In the genomic region with DNA sequence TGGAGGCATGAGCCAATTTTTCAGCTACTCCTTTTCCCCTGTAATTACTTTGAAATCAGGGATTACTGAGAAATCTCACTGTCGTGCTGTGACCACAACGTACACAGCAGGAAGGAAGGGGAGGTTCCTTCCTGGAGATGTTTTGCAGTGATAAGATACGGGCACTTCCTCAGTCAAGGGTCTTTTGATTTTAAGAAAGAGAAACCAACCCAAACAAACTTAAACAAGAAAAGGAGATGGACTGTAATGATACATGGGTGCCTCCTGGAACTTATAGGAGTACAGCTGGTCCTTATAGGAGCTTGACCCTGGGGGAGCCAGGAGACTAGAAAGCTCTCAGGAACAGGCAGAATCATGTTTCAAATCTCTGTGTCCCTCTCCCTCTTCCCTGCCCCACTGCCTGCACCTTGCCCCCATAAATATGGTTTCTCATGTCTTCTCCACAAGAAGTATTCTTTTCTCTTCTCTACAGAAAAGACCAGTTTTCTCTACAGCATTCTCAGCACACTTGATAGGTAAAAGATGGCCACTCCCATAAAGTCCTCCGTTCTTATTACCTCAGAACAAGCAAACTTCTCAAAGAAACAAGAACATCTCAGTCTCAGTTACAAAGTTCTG, we compare ENCODE assay signal across 1 cellular context.
TF ChIP-seq lines count a peak whose summit lies in the region.

No MANE protein-coding gene starts in this region.

TF ChIP-seq in K562, 482 proteins besides CTCF, POLR2A, EP300 and RAD21 (continued from another document):
- TF ChIP-seq, protein P1, sequence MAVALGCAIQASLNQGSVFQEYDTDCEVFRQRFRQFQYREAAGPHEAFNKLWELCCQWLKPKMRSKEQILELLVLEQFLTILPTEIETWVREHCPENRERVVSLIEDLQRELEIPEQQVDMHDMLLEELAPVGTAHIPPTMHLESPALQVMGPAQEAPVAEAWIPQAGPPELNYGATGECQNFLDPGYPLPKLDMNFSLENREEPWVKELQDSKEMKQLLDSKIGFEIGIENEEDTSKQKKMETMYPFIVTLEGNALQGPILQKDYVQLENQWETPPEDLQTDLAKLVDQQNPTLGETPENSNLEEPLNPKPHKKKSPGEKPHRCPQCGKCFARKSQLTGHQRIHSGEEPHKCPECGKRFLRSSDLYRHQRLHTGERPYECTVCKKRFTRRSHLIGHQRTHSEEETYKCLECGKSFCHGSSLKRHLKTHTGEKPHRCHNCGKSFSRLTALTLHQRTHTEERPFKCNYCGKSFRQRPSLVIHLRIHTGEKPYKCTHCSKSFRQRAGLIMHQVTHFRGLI (CRISPR knock-in tag; IDR thresholded peaks at IDR 0.05) = no peak
- TF ChIP-seq TAL1 (IDR thresholded peaks at IDR 0.05) (peak; percentile 68), HDAC2 (IDR thresholded peaks at IDR 0.05) (peak; percentile 89), HMGN3 (IDR thresholded peaks at IDR 0.05; ENCODE audit: borderline replicate concordance, extremely low read depth, insufficient read length, low read depth, low read length) (peak; percentile 52), TAF7 (tag; IDR thresholded peaks at IDR 0.05) (peak; percentile 39; the same call in 1 of the 2 replicates), HDAC1 (IDR thresholded peaks at IDR 0.05) (peak in 1 of 2 experiments; percentile 88; a peak in 2 of 4 replicates), ADNP (tag; IDR thresholded peaks at IDR 0.05) (0 out of 2 replicates have a peak, but pooled peaks have one; percentile 17), ZNF316 (IDR thresholded peaks at IDR 0.05) (no peak), ZNF584 (CRISPR knock-in tag; IDR thresholded peaks at IDR 0.05; ENCODE audit: low read depth) (peak; percentile 58), NBN (IDR thresholded peaks at IDR 0.05; ENCODE audit: low read depth) (no peak; the same call in 1 of the 2 replicates), MEF2D (tag; conservative IDR thresholded peaks at IDR 0.05; ENCODE audit: low read depth) (no peak), ZBTB7A (IDR thresholded peaks at IDR 0.05; ENCODE audit: borderline replicate concordance, control insufficient read depth, low read depth, low read length) (no peak), FOXK2 (conservative IDR thresholded peaks at IDR 0.05 in 1 of 2, IDR thresholded peaks at IDR 0.05 in 1 of 2; ENCODE audit: low read depth in 2 of 2) (0 out of 4 replicates have a peak, but pooled peaks have one; percentile 32 to 52), TSC22D4 (tag; IDR thresholded peaks at IDR 0.05) (no peak), TCF3 (CRISPR knock-in tag; IDR thresholded peaks at IDR 0.05) (peak; percentile 63), HOXB6 (CRISPR knock-in tag; IDR thresholded peaks at IDR 0.05; ENCODE audit: borderline replicate concordance) (no peak), CC2D1A (IDR thresholded peaks at IDR 0.05) (no peak), NCOA4 (IDR thresholded peaks at IDR 0.05; ENCODE audit: partially characterized antibody) (no peak), CREB1 (IDR thresholded peaks at IDR 0.05) (no peak), CREB1 (CRISPR knock-in tag; IDR thresholded peaks at IDR 0.05) (no peak), BHLHE40 (IDR thresholded peaks at IDR 0.05; ENCODE audit: low read length) (peak; percentile 27; the same call in 1 of the 2 replicates), NCOR1 (IDR thresholded peaks at IDR 0.05) (peak; percentile 67), ZNF232 (CRISPR knock-in tag; IDR thresholded peaks at IDR 0.05) (no peak), TEAD4 (IDR thresholded peaks at IDR 0.05; ENCODE audit: low read length) (peak; percentile 85), TEAD4 (CRISPR knock-in tag; IDR thresholded peaks at IDR 0.05; ENCODE audit: borderline replicate concordance) (no peak), FUS (optimal IDR thresholded peaks at IDR 0.05; ENCODE audit: low read depth, low read length) (no peak), GABPA (tag; conservative IDR thresholded peaks at IDR 0.05; ENCODE audit: low read depth) (peak; percentile 62), RBFOX2 (IDR thresholded peaks at IDR 0.05; ENCODE audit: low read depth, low read length) (peak; percentile 56), SMARCC2 (IDR thresholded peaks at IDR 0.05; ENCODE audit: low read depth) (peak; percentile 62), ZNF57 (CRISPR knock-in tag; IDR thresholded peaks at IDR 0.05) (no peak), ZNF79 (CRISPR knock-in tag; IDR thresholded peaks at IDR 0.05; ENCODE audit: low read depth) (peak; percentile 33; the same call in 1 of the 2 replicates), HMG20A (CRISPR knock-in tag; conservative IDR thresholded peaks at IDR 0.05) (no peak), ZNF175 (CRISPR knock-in tag; IDR thresholded peaks at IDR 0.05; ENCODE audit: low read depth) (peak; percentile 34; the same call in 1 of the 2 replicates), ETV1 (tag; conservative IDR thresholded peaks at IDR 0.05; ENCODE audit: low read depth) (peak; percentile 99), DMBX1 (CRISPR knock-in tag; IDR thresholded peaks at IDR 0.05; ENCODE audit: borderline replicate concordance) (no peak), NR4A1 (CRISPR knock-in tag; IDR thresholded peaks at IDR 0.05) (no peak), NR4A1 (tag; IDR thresholded peaks at IDR 0.05) (peak; percentile 15; the same call in 1 of the 2 replicates), MTA3 (IDR thresholded peaks at IDR 0.05; ENCODE audit: borderline replicate concordance) (peak; percentile 20; the same call in 1 of the 2 replicates)
- TF ChIP-seq, protein P2, sequence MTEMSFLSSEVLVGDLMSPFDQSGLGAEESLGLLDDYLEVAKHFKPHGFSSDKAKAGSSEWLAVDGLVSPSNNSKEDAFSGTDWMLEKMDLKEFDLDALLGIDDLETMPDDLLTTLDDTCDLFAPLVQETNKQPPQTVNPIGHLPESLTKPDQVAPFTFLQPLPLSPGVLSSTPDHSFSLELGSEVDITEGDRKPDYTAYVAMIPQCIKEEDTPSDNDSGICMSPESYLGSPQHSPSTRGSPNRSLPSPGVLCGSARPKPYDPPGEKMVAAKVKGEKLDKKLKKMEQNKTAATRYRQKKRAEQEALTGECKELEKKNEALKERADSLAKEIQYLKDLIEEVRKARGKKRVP (CRISPR knock-in tag; IDR thresholded peaks at IDR 0.05) = no peak
- TF ChIP-seq, protein P3, sequence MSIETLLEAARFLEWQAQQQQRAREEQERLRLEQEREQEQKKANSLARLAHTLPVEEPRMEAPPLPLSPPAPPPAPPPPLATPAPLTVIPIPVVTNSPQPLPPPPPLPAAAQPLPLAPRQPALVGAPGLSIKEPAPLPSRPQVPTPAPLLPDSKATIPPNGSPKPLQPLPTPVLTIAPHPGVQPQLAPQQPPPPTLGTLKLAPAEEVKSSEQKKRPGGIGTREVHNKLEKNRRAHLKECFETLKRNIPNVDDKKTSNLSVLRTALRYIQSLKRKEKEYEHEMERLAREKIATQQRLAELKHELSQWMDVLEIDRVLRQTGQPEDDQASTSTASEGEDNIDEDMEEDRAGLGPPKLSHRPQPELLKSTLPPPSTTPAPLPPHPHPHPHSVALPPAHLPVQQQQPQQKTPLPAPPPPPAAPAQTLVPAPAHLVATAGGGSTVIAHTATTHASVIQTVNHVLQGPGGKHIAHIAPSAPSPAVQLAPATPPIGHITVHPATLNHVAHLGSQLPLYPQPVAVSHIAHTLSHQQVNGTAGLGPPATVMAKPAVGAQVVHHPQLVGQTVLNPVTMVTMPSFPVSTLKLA (conservative IDR thresholded peaks at IDR 0.05) = peak in 1 of 2 experiments; percentile 19; a peak in 1 of 4 replicates
- TF ChIP-seq, protein P4, sequence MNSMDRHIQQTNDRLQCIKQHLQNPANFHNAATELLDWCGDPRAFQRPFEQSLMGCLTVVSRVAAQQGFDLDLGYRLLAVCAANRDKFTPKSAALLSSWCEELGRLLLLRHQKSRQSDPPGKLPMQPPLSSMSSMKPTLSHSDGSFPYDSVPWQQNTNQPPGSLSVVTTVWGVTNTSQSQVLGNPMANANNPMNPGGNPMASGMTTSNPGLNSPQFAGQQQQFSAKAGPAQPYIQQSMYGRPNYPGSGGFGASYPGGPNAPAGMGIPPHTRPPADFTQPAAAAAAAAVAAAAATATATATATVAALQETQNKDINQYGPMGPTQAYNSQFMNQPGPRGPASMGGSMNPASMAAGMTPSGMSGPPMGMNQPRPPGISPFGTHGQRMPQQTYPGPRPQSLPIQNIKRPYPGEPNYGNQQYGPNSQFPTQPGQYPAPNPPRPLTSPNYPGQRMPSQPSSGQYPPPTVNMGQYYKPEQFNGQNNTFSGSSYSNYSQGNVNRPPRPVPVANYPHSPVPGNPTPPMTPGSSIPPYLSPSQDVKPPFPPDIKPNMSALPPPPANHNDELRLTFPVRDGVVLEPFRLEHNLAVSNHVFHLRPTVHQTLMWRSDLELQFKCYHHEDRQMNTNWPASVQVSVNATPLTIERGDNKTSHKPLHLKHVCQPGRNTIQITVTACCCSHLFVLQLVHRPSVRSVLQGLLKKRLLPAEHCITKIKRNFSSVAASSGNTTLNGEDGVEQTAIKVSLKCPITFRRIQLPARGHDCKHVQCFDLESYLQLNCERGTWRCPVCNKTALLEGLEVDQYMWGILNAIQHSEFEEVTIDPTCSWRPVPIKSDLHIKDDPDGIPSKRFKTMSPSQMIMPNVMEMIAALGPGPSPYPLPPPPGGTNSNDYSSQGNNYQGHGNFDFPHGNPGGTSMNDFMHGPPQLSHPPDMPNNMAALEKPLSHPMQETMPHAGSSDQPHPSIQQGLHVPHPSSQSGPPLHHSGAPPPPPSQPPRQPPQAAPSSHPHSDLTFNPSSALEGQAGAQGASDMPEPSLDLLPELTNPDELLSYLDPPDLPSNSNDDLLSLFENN (IDR thresholded peaks at IDR 0.05; ENCODE audit: low read depth in 2 of 2, low read length in 2 of 2) = peak in 1 of 2 experiments; percentile 65; a peak in 1 of 4 replicates
- TF ChIP-seq, protein P5, sequence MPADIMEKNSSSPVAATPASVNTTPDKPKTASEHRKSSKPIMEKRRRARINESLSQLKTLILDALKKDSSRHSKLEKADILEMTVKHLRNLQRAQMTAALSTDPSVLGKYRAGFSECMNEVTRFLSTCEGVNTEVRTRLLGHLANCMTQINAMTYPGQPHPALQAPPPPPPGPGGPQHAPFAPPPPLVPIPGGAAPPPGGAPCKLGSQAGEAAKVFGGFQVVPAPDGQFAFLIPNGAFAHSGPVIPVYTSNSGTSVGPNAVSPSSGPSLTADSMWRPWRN (IDR thresholded peaks at IDR 0.05; ENCODE audit: low read depth) = peak; percentile 64; the same call in 1 of the 2 replicates
- TF ChIP-seq, protein P6, sequence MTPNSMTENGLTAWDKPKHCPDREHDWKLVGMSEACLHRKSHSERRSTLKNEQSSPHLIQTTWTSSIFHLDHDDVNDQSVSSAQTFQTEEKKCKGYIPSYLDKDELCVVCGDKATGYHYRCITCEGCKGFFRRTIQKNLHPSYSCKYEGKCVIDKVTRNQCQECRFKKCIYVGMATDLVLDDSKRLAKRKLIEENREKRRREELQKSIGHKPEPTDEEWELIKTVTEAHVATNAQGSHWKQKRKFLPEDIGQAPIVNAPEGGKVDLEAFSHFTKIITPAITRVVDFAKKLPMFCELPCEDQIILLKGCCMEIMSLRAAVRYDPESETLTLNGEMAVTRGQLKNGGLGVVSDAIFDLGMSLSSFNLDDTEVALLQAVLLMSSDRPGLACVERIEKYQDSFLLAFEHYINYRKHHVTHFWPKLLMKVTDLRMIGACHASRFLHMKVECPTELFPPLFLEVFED (CRISPR knock-in tag; conservative IDR thresholded peaks at IDR 0.05) = no peak
- TF ChIP-seq, protein P7, sequence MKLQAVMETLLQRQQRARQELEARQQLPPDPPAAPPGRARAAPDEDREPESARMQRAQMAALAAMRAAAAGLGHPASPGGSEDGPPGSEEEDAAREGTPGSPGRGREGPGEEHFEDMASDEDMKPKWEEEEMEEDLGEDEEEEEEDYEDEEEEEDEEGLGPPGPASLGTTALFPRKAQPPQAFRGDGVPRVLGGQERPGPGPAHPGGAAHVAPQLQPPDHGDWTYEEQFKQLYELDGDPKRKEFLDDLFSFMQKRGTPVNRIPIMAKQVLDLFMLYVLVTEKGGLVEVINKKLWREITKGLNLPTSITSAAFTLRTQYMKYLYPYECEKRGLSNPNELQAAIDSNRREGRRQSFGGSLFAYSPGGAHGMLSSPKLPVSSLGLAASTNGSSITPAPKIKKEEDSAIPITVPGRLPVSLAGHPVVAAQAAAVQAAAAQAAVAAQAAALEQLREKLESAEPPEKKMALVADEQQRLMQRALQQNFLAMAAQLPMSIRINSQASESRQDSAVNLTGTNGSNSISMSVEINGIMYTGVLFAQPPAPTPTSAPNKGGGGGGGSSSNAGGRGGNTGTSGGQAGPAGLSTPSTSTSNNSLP (IDR thresholded peaks at IDR 0.05; ENCODE audit: borderline replicate concordance, low read depth, low read length) = peak; percentile 64; the same call in 1 of the 2 replicates
- TF ChIP-seq, protein P8, sequence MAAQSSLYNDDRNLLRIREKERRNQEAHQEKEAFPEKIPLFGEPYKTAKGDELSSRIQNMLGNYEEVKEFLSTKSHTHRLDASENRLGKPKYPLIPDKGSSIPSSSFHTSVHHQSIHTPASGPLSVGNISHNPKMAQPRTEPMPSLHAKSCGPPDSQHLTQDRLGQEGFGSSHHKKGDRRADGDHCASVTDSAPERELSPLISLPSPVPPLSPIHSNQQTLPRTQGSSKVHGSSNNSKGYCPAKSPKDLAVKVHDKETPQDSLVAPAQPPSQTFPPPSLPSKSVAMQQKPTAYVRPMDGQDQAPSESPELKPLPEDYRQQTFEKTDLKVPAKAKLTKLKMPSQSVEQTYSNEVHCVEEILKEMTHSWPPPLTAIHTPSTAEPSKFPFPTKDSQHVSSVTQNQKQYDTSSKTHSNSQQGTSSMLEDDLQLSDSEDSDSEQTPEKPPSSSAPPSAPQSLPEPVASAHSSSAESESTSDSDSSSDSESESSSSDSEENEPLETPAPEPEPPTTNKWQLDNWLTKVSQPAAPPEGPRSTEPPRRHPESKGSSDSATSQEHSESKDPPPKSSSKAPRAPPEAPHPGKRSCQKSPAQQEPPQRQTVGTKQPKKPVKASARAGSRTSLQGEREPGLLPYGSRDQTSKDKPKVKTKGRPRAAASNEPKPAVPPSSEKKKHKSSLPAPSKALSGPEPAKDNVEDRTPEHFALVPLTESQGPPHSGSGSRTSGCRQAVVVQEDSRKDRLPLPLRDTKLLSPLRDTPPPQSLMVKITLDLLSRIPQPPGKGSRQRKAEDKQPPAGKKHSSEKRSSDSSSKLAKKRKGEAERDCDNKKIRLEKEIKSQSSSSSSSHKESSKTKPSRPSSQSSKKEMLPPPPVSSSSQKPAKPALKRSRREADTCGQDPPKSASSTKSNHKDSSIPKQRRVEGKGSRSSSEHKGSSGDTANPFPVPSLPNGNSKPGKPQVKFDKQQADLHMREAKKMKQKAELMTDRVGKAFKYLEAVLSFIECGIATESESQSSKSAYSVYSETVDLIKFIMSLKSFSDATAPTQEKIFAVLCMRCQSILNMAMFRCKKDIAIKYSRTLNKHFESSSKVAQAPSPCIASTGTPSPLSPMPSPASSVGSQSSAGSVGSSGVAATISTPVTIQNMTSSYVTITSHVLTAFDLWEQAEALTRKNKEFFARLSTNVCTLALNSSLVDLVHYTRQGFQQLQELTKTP (IDR thresholded peaks at IDR 0.05; ENCODE audit: low read depth in 1 of 2, partially characterized antibody in 2 of 2) = peak; percentile 20 to 74
